Comparison of ENCODE assay signal across 1 cellular context in the genomic region with DNA sequence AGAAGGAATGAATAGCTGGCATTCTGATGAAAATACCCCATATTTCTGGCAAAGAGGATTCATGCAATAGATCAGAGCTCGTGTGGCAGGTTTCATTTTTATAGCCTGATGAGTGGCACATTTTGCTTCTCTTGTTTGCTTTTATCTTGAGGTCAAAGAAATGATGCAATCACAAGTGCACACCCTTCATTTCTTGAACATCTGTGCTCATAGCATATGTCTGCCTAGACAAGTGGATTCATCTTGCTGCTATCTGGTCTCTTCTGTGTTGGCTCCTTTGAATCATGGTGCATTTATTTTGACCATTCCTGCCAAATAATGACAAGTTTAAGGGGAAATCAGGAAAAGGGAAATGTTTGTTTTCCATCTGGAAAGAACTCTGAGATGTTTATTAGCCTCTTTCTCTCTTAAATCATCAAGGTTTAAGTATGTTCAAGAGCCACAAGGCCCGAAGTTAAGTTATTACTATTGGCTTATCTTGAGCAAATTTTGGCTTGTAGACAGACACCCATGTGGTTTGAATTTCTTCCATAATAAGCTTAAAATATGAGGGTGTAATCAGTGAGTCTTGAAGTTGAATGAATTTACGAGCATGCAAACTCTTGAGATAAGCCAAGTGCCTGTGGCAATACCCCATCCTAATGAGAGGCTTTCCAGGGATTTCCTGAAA.
TF ChIP-seq lines count a peak whose summit lies in the region.

No MANE protein-coding gene starts in this region.

TF ChIP-seq in SK-N-SH treated with all-trans-retinoic acid at 6 μM for 48 hours, 23 proteins besides CTCF, POLR2A, EP300 and RAD21 (continued from another document):
- TF ChIP-seq, protein P1, sequence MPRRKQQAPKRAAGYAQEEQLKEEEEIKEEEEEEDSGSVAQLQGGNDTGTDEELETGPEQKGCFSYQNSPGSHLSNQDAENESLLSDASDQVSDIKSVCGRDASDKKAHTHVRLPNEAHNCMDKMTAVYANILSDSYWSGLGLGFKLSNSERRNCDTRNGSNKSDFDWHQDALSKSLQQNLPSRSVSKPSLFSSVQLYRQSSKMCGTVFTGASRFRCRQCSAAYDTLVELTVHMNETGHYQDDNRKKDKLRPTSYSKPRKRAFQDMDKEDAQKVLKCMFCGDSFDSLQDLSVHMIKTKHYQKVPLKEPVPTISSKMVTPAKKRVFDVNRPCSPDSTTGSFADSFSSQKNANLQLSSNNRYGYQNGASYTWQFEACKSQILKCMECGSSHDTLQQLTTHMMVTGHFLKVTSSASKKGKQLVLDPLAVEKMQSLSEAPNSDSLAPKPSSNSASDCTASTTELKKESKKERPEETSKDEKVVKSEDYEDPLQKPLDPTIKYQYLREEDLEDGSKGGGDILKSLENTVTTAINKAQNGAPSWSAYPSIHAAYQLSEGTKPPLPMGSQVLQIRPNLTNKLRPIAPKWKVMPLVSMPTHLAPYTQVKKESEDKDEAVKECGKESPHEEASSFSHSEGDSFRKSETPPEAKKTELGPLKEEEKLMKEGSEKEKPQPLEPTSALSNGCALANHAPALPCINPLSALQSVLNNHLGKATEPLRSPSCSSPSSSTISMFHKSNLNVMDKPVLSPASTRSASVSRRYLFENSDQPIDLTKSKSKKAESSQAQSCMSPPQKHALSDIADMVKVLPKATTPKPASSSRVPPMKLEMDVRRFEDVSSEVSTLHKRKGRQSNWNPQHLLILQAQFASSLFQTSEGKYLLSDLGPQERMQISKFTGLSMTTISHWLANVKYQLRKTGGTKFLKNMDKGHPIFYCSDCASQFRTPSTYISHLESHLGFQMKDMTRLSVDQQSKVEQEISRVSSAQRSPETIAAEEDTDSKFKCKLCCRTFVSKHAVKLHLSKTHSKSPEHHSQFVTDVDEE (CRISPR knock-in tag; IDR thresholded peaks at IDR 0.05): no peak
- no peak for TF ChIP-seq ZFP30 (CRISPR knock-in tag; IDR thresholded peaks at IDR 0.05)
- no peak for TF ChIP-seq ISL1 (CRISPR knock-in tag; IDR thresholded peaks at IDR 0.05)
- TF ChIP-seq ZNF565 (CRISPR knock-in tag; conservative IDR thresholded peaks at IDR 0.05; ENCODE audit: low read depth): no peak
- TF ChIP-seq TCF4 (CRISPR knock-in tag; IDR thresholded peaks at IDR 0.05; ENCODE audit: borderline replicate concordance): no peak
- TF ChIP-seq ARNTL (CRISPR knock-in tag; IDR thresholded peaks at IDR 0.05; ENCODE audit: borderline replicate concordance, low read depth): no peak
- no peak for TF ChIP-seq ZFP3 (CRISPR knock-in tag; IDR thresholded peaks at IDR 0.05)
- TF ChIP-seq CSDC2 (CRISPR knock-in tag; IDR thresholded peaks at IDR 0.05): no peak
- no peak for TF ChIP-seq ZC3H10 (CRISPR knock-in tag; IDR thresholded peaks at IDR 0.05)
- no peak for TF ChIP-seq BACH2 (CRISPR knock-in tag; IDR thresholded peaks at IDR 0.05; ENCODE audit: borderline replicate concordance)
- TF ChIP-seq CSRNP3 (CRISPR knock-in tag; IDR thresholded peaks at IDR 0.05): no peak
- no peak for TF ChIP-seq SNAI2 (CRISPR knock-in tag; IDR thresholded peaks at IDR 0.05)
- TF ChIP-seq ZNF8 (CRISPR knock-in tag; IDR thresholded peaks at IDR 0.05): no peak
